ENCODE assay signal across 8 cellular contexts in genomic region chr2:110853516-110853915, GRCh38.
A peak's percentile ranks its signal among the peaks of the same experiment; 100 is the strongest.
DNase-seq lines count a peak whose midpoint lies in the region; ATAC-seq and TF ChIP-seq lines count a peak whose summit lies in the region.

No MANE protein-coding gene starts in this region.

- DNase-seq in NCI-H1436 (lab: John Stamatoyannopoulos, UW) = peak; percentile 8
- no peak for DNase-seq in NCI-H1436 treated with DMSO at 0.1 percent for 48 hours (lab: John Stamatoyannopoulos, UW)
- DNase-seq in activated CD4-positive, alpha-beta T cell treated with anti-CD3 and anti-CD28 coated beads for 48 hours = peak; percentile 75
- DNase-seq in epithelial cell of proximal tubule (ENCODE audit: low read depth) = no peak
- peak; percentile 54 for DNase-seq in pons (ENCODE audit: low spot score)
- no peak for DNase-seq in dedifferentiated amniotic fluid mesenchymal stem cell (ENCODE audit: extremely low spot score)

- no peak overlapping the region for H3K4me3 ChIP-seq in epithelial cell of proximal tubule (ENCODE audit: low read depth, low read length)

- TF ChIP-seq CTCF in LNCAP (IDR thresholded peaks at IDR 0.05) (peak; percentile 59; the same call in 1 of the 2 replicates), epithelial cell of proximal tubule (conservative IDR thresholded peaks at IDR 0.05; ENCODE audit: low read depth, low read length) (peak; percentile 80)

- no peak for ATAC-seq in GM21447 (IDR thresholded peaks at IDR 0.05; ENCODE audit: unreplicated experiment)

Comparison
In these comparisons a context has a peak if more than half of its experiments do, and no peak if none do; other contexts are left out.
1. DNase-seq: peak in NCI-H1436 (single experiment), activated CD4-positive, alpha-beta T cell treated with anti-CD3 and anti-CD28 coated beads for 48 hours (single experiment) and pons (single experiment); none in NCI-H1436 treated with DMSO at 0.1 percent for 48 hours (single experiment), epithelial cell of proximal tubule (single experiment) and dedifferentiated amniotic fluid mesenchymal stem cell (single experiment).